Comparison of ENCODE assay signal across 8 cellular contexts in the genomic region with DNA sequence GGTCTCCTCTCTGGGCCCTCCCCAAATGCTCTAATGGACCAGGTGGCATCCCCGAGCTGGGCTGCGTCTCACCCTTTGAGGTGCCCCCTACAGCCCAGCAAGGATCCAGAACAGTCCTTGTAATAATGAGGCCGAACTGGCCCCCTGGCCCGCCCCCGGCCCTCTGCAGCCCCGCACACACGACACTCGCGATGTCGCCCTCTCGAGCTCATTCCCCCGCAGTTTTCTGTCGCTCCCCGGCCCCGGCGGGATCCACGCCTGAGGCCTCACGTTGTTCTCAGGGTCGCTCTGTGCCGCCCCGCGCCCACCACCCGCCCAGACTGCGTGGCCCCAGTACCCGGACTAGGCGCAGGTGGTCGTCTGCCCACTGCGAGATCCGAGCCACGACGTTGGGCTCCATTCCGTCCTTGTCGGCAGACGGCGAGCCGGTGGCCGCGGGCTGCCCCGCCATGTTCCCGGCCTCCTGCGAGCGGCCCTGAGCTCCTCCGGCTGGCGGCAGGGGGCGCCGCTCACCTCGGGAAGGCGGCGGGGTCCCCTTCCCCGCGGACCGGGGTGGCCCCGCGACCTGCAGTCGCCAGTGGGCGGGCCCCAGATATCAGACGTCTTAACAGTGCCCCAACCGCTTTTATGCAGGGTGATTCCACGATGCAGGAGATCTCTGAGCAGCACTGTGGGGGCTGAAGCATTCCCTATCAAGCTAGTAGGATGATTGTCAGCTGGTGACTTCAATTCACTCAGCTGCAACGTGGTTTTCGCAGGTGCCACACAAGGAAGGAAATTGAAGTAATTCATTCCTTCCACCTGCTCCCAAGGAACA. TPM values are rescaled to one million over a fixed set of nuclear protein-coding genes. Genes with fewer than 3 reads are reported as not detected.
DNase-seq lines count a peak whose midpoint lies in the region; ATAC-seq, FAIRE-seq and TF ChIP-seq lines count a peak whose summit lies in the region.

A gene with protein sequence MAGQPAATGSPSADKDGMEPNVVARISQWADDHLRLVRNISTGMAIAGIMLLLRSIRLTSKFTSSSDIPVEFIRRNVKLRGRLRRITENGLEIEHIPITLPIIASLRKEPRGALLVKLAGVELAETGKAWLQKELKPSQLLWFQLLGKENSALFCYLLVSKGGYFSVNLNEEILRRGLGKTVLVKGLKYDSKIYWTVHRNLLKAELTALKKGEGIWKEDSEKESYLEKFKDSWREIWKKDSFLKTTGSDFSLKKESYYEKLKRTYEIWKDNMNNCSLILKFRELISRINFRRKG (minus strand): TSS at position 477 of the 817 bp plus-strand sequence. CDS start 26 bp downstream, at position 451.

- DNase-seq in CD14-positive monocyte (ENCODE audit: low spot score) (peak; percentile 64), GM19239 (ENCODE audit: insufficient read length, low spot score) (peak; percentile 76), NCI-H524 (lab: John Stamatoyannopoulos, UW) (peak; percentile 43 to 72), mesenchymal stem cell (peak; percentile 70)
- peak; percentile 83 for DNase-seq in activated CD4-positive, alpha-beta memory T cell treated with anti-CD3 and anti-CD28 coated beads for 36 hours
- DNase-seq in effector CD8-positive, alpha-beta T cell (lab: John Stamatoyannopoulos, UW): peak; percentile 62
- peak; percentile 49 for DNase-seq in stimulated activated CD8-positive, alpha-beta memory T cell treated with anti-CD3 and anti-CD28 coated beads, Interleukin-12 subunit alpha, Interleukin-12 subunit beta, amount 100 ng/mL, for 24 hours (ENCODE audit: extremely low read depth)

- peak within 1 kb of the TSS; percentile 95 to 99 for H3K18ac ChIP-seq in mesenchymal stem cell (ENCODE audit: low read depth in 1 of 2, low read length in 2 of 2)

- peak within 1 kb of the TSS in 6 of 7 donors; percentile 24 to 82 (median 66) for H3K27ac Mint-ChIP-seq in CD14-positive monocyte
- peak within 1 kb of the TSS; percentile 53 for H3K27ac Mint-ChIP-seq in activated CD4-positive, alpha-beta memory T cell treated with anti-CD3 and anti-CD28 coated beads for 36 hours

- H3K36me3 Mint-ChIP-seq in CD14-positive monocyte: peaks cover 0 to 4% of the 10 kb centered on the region in 2 donors
- H3K36me3 Mint-ChIP-seq in activated CD4-positive, alpha-beta memory T cell treated with anti-CD3 and anti-CD28 coated beads for 36 hours: peaks cover 7% of the 10 kb centered on the region

- H3K27ac ChIP-seq in mesenchymal stem cell (ENCODE audit: low read length, poor library complexity, severe bottlenecking): no peak within 1 kb of the TSS

- peaks cover 3% of the 10 kb centered on the region for H3K4me1 ChIP-seq in mesenchymal stem cell (ENCODE audit: control insufficient read depth, insufficient read depth, low read depth, low read length)

- no peak within 1 kb of the TSS for H3K23ac ChIP-seq in mesenchymal stem cell (ENCODE audit: low read length in 2 of 2)

- POLR2A ChIA-PET in activated CD4-positive, alpha-beta memory T cell treated with anti-CD3 and anti-CD28 coated beads for 36 hours (lab: Charles Lee): interaction anchor here (0.6 to 2.1 kb wide), 5 partner anchors 45 to 117 kb away, joined by 3 to 22 read pairs (median 3); a partner anchor contains a TSS

- 3% methylated on average over 57 of the region's 61 CpGs for WGBS in mesenchymal stem cell

- CTCF ChIA-PET in activated CD4-positive, alpha-beta memory T cell treated with anti-CD3 and anti-CD28 coated beads for 36 hours (lab: Charles Lee): interaction anchor here (0.6 to 2.9 kb wide), 70 partner anchors 8 to 1498 kb away, joined by 3 to 88 read pairs (median 4); a partner anchor contains a TSS

- H4K91ac ChIP-seq in mesenchymal stem cell (ENCODE audit: low read length): peak within 1 kb of the TSS; percentile 98

- peaks cover 0 to 2% (median 0%) of the 10 kb centered on the region in 7 donors for H3K9me3 Mint-ChIP-seq in CD14-positive monocyte
- H3K9me3 Mint-ChIP-seq in activated CD4-positive, alpha-beta memory T cell treated with anti-CD3 and anti-CD28 coated beads for 36 hours: no peaks in the 10 kb centered on the region

- H3K4ac ChIP-seq in mesenchymal stem cell (ENCODE audit: low read depth in 1 of 2, low read length in 2 of 2): peak within 1 kb of the TSS; percentile 89 to 95

- H3K4me3 Mint-ChIP-seq in CD14-positive monocyte: peak within 1 kb of the TSS; percentile 92 to 94
- H3K4me3 Mint-ChIP-seq in activated CD4-positive, alpha-beta memory T cell treated with anti-CD3 and anti-CD28 coated beads for 36 hours: peak within 1 kb of the TSS; percentile 84

- ATAC-seq in HG03439 (IDR thresholded peaks at IDR 0.05; ENCODE audit: unreplicated experiment): peak; percentile 97

- peaks cover 0 to 5% of the 10 kb centered on the region in 2 experiments for H3K36me3 ChIP-seq in mesenchymal stem cell (ENCODE audit: control insufficient read depth in 1 of 2, insufficient read depth in 2 of 2, low read depth in 1 of 2, low read length in 2 of 2)

- H2AFZ ChIP-seq in mesenchymal stem cell (ENCODE audit: low read depth, low read length): peak within 1 kb of the TSS; percentile 30

- H3K4me2 ChIP-seq in mesenchymal stem cell (ENCODE audit: low read length, poor library complexity, severe bottlenecking): peak within 1 kb of the TSS; percentile 97

- peaks cover 2% of the 10 kb centered on the region for H3K79me1 ChIP-seq in mesenchymal stem cell (replicated peaks; ENCODE audit: low read length, poor library complexity, severe bottlenecking)

- H2AK5ac ChIP-seq in mesenchymal stem cell (ENCODE audit: low read length, severe bottlenecking): peak within 1 kb of the TSS; percentile 26

- H2BK5ac ChIP-seq in mesenchymal stem cell (ENCODE audit: low read depth, low read length, poor library complexity, severe bottlenecking): no peak within 1 kb of the TSS

- peak within 1 kb of the TSS; percentile 51 to 98 for H2BK12ac ChIP-seq in mesenchymal stem cell (ENCODE audit: low read length in 2 of 2)

- H3K14ac ChIP-seq in mesenchymal stem cell (ENCODE audit: low read length in 2 of 2): peak within 1 kb of the TSS in 1 of 2 experiments; percentile 84

- intact Hi-C loops in CD14-positive monocyte (cut with micrococcal nuclease): loop anchor here (5.0 to 10.0 kb wide), 2 partner anchors 66 to 69 kb away; a partner anchor contains a TSS
- intact Hi-C loops in activated CD4-positive, alpha-beta memory T cell treated with anti-CD3 and anti-CD28 coated beads for 36 hours (cut with micrococcal nuclease): loop anchor here (1.0 to 5.0 kb wide), 3 partner anchors 48 to 64 kb away; a partner anchor contains a TSS

- H3K4me1 Mint-ChIP-seq in CD14-positive monocyte: peaks cover 7% of the 10 kb centered on the region
- peaks cover 9% of the 10 kb centered on the region for H3K4me1 Mint-ChIP-seq in activated CD4-positive, alpha-beta memory T cell treated with anti-CD3 and anti-CD28 coated beads for 36 hours (ENCODE audit: low read depth)

- H3K9ac ChIP-seq in mesenchymal stem cell (ENCODE audit: low read length): peak within 1 kb of the TSS; percentile 94

- peak within 1 kb of the TSS; percentile 89 for H2BK120ac ChIP-seq in mesenchymal stem cell (ENCODE audit: low read depth, low read length)

- no peaks in the 10 kb centered on the region for H3K27me3 ChIP-seq in mesenchymal stem cell (ENCODE audit: control insufficient read depth in 1 of 2, insufficient read depth in 1 of 2, low read length in 2 of 2)

- H2BK15ac ChIP-seq in mesenchymal stem cell (ENCODE audit: low read depth, poor library complexity, severe bottlenecking): peak within 1 kb of the TSS; percentile 94

- no peaks in the 10 kb centered on the region for H3K9me3 ChIP-seq in mesenchymal stem cell (ENCODE audit: control insufficient read depth, low read length)

- peak; percentile 11 for FAIRE-seq in GM19239 (lab: Jason Lieb, UNC)

- peak within 1 kb of the TSS; percentile 86 to 97 for H3K4me3 ChIP-seq in mesenchymal stem cell (ENCODE audit: insufficient read depth in 1 of 2, low read depth in 1 of 2, low read length in 2 of 2)

- H4K8ac ChIP-seq in mesenchymal stem cell (ENCODE audit: low read length): peak within 1 kb of the TSS; percentile 100

- peaks cover 0 to 2% (median 0%) of the 10 kb centered on the region in 3 donors for H3K27me3 Mint-ChIP-seq in CD14-positive monocyte (ENCODE audit: low read depth in 3 of 3)
- H3K27me3 Mint-ChIP-seq in activated CD4-positive, alpha-beta memory T cell treated with anti-CD3 and anti-CD28 coated beads for 36 hours: peaks cover 7% of the 10 kb centered on the region

- peak; percentile 97 for TF ChIP-seq CTCF in CD14-positive monocyte (IDR thresholded peaks at IDR 0.05)

RNA-seq across cellular contexts. Expression of the gene that starts here (rescaled TPM):
- under 1 TPM; 0.34 to 0.97 TPM for polyA plus RNA-seq in CD14-positive monocyte
- 1 to 10 TPM; 1.6 to 2.5 TPM for total RNA-seq in activated CD4-positive, alpha-beta memory T cell treated with anti-CD3 and anti-CD28 coated beads for 36 hours
- 2.5 TPM for polyA plus RNA-seq in mesenchymal stem cell (2013, experiment 1 of 2)
- polyA plus RNA-seq in mesenchymal stem cell (2013, experiment 2 of 2): 2.8 TPM

Comparison
In these comparisons a context has a peak if more than half of its experiments do, and no peak if none do; other contexts are left out.
1. Peak in DNase-seq in CD14-positive monocyte; RNA of the gene not detected or under 1 TPM.